ENCODE assay signal across 1 cellular context in the genomic region with DNA sequence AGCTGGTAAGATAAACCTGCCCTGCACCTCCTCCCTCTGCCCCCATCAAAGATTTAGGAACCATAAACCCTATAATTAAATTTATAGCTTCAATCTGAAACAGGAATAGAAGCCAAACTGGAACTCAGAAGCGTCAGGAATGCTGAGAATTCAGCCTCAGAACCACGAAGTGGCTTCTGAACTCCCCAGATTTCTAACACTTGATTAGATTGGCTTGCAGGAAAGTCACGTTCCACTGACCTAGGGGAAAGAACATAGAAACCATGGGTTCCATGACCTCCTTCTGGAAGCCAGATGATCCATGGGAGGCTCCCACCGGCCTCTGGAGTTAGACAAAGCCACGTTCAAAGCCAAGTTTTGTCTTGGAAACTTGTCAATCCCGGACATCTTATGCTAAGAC.
TF ChIP-seq lines count a peak whose summit lies in the region.

No MANE protein-coding gene starts in this region.

TF ChIP-seq in HEK293, 187 proteins besides CTCF, POLR2A, EP300 and RAD21 (continued from another document):
- TF ChIP-seq SP7 (tag by site-specific recombination; IDR thresholded peaks at IDR 0.05) = 0 out of 2 replicates have a peak, but pooled peaks have one; percentile 35
- TF ChIP-seq ZNF664 (tag by site-specific recombination; IDR thresholded peaks at IDR 0.05) = no peak
- TF ChIP-seq ZNF132 (tag by site-specific recombination; IDR thresholded peaks at IDR 0.05; ENCODE audit: borderline replicate concordance) = no peak
- TF ChIP-seq, protein P1, sequence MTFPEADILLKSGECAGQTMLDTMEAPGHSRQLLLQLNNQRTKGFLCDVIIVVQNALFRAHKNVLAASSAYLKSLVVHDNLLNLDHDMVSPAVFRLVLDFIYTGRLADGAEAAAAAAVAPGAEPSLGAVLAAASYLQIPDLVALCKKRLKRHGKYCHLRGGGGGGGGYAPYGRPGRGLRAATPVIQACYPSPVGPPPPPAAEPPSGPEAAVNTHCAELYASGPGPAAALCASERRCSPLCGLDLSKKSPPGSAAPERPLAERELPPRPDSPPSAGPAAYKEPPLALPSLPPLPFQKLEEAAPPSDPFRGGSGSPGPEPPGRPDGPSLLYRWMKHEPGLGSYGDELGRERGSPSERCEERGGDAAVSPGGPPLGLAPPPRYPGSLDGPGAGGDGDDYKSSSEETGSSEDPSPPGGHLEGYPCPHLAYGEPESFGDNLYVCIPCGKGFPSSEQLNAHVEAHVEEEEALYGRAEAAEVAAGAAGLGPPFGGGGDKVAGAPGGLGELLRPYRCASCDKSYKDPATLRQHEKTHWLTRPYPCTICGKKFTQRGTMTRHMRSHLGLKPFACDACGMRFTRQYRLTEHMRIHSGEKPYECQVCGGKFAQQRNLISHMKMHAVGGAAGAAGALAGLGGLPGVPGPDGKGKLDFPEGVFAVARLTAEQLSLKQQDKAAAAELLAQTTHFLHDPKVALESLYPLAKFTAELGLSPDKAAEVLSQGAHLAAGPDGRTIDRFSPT (tag by site-specific recombination; IDR thresholded peaks at IDR 0.05) = no peak
- TF ChIP-seq MYNN (tag by site-specific recombination; IDR thresholded peaks at IDR 0.05; ENCODE audit: borderline replicate concordance) = no peak
- TF ChIP-seq ZNF202 (tag by site-specific recombination; IDR thresholded peaks at IDR 0.05; ENCODE audit: borderline replicate concordance) = no peak
- TF ChIP-seq, protein P2, sequence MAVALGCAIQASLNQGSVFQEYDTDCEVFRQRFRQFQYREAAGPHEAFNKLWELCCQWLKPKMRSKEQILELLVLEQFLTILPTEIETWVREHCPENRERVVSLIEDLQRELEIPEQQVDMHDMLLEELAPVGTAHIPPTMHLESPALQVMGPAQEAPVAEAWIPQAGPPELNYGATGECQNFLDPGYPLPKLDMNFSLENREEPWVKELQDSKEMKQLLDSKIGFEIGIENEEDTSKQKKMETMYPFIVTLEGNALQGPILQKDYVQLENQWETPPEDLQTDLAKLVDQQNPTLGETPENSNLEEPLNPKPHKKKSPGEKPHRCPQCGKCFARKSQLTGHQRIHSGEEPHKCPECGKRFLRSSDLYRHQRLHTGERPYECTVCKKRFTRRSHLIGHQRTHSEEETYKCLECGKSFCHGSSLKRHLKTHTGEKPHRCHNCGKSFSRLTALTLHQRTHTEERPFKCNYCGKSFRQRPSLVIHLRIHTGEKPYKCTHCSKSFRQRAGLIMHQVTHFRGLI (tag by site-specific recombination; IDR thresholded peaks at IDR 0.05) = no peak
